Comparison of ENCODE assay signal across 8 cellular contexts in genomic region chr2:215311625-215312394, GRCh38. TPM values are rescaled to one million over a fixed set of nuclear protein-coding genes. Genes with fewer than 3 reads are reported as not detected.
DNase-seq lines count a peak whose midpoint lies in the region; ATAC-seq and TF ChIP-seq lines count a peak whose summit lies in the region.

Gene ATIC, plus strand, starts transcription at chr2:215312059. Its CDS starts 84 bp downstream, at chr2:215312143.

- H3K4me3 Mint-ChIP-seq in activated T-helper 2 cell treated with anti-CD3 and anti-CD28 coated beads, Interferon-gamma antibody, Interleukin-2, Interleukin-4, amounts not matched to agents 10 μg/mL and 5 μg/mL and 100 μg/mL, durations not matched to agents 14 hours and 24 hours and 36 hours (ENCODE audit: low read depth) = peak within 1 kb of the TSS; percentile 96
- H3K4me3 Mint-ChIP-seq in natural killer cell = peak within 1 kb of the TSS; percentile 87

- H3K4me3 ChIP-seq in LNCaP clone FGC (ENCODE audit: low read depth, low read length) = peak within 1 kb of the TSS; percentile 79
- H3K4me3 ChIP-seq in fibroblast of mammary gland (ENCODE audit: control insufficient read depth, low read depth, low read length) = peak within 1 kb of the TSS; percentile 86

- intact Hi-C loops in activated T-helper 2 cell treated with anti-CD3 and anti-CD28 coated beads, Interferon-gamma antibody, Interleukin-2, Interleukin-4, amounts not matched to agents 10 μg/mL and 5 μg/mL and 100 μg/mL, durations not matched to agents 14 hours and 24 hours and 36 hours (cut with micrococcal nuclease) = loop anchor here (1.0 to 10.0 kb wide), 4 partner anchors 39 to 503 kb away; partner anchors contain the start of genes BARD1 and FN1
- intact Hi-C loops in natural killer cell (cut with micrococcal nuclease) = no loop called here

- no peaks in the 10 kb centered on the region for H3K9me3 Mint-ChIP-seq in activated T-helper 2 cell treated with anti-CD3 and anti-CD28 coated beads, Interferon-gamma antibody, Interleukin-2, Interleukin-4, amounts not matched to agents 10 μg/mL and 5 μg/mL and 100 μg/mL, durations not matched to agents 14 hours and 24 hours and 36 hours
- H3K9me3 Mint-ChIP-seq in natural killer cell = no peaks in the 10 kb centered on the region

- POLR2A ChIA-PET in RWPE1 (lab: Yijun Ruan, JAX; ENCODE audit: low non-redundant PET) = interaction anchor here (0.6 to 0.7 kb wide), 5 partner anchors 43 to 284 kb away, joined by 3 to 12 read pairs (median 8); no protein-coding TSS in a partner anchor

- H3K27ac ChIP-seq in RWPE1 = peak within 1 kb of the TSS; percentile 79

- peak; percentile 97 for DNase-seq in Daoy (ENCODE audit: low read depth)
- peak; percentile 81 for DNase-seq in GOT3 (lab: John Stamatoyannopoulos, UW)
- peak; percentile 85 for DNase-seq in LNCaP clone FGC (ENCODE audit: low read depth)
- peak; percentile 90 for DNase-seq in RWPE1 (ENCODE audit: low spot score)
- peak; percentile 91 for DNase-seq in activated T-helper 2 cell treated with anti-CD3 and anti-CD28 coated beads, Interferon-gamma antibody, Interleukin-2, Interleukin-4, amounts not matched to agents 10 μg/mL and 5 μg/mL and 100 μg/mL, durations not matched to agents 14 hours and 24 hours and 36 hours (ENCODE audit: low spot score)
- DNase-seq in fibroblast of mammary gland (ENCODE audit: low read depth) = peak; percentile 88
- DNase-seq in natural killer cell = peak; percentile 82
- peak; percentile 89 for DNase-seq in stimulated activated naive CD4-positive, alpha-beta T cell treated with Interleukin-2 at 50 U/mL for 16 hours (lab: John Stamatoyannopoulos, UW)

- peaks cover 4% of the 10 kb centered on the region for H3K27me3 Mint-ChIP-seq in activated T-helper 2 cell treated with anti-CD3 and anti-CD28 coated beads, Interferon-gamma antibody, Interleukin-2, Interleukin-4, amounts not matched to agents 10 μg/mL and 5 μg/mL and 100 μg/mL, durations not matched to agents 14 hours and 24 hours and 36 hours (ENCODE audit: low read depth)
- H3K27me3 Mint-ChIP-seq in natural killer cell (ENCODE audit: low read depth in 2 of 2) = no peaks in the 10 kb centered on the region

- TF ChIP-seq CTCF in LNCaP clone FGC (IDR thresholded peaks at IDR 0.05; ENCODE audit: control insufficient read depth, extremely low read depth, insufficient read depth) = no peak
- TF ChIP-seq CTCF in RWPE1 (conservative IDR thresholded peaks at IDR 0.05; ENCODE audit: low read depth) = no peak
- no peak for TF ChIP-seq CTCF in fibroblast of mammary gland (conservative IDR thresholded peaks at IDR 0.05; ENCODE audit: control insufficient read depth, insufficient read depth, low read depth, low read length)
- TF ChIP-seq CTCF in natural killer cell (IDR thresholded peaks at IDR 0.05) = no peak

- peak within 1 kb of the TSS; percentile 93 for H3K27ac Mint-ChIP-seq in activated T-helper 2 cell treated with anti-CD3 and anti-CD28 coated beads, Interferon-gamma antibody, Interleukin-2, Interleukin-4, amounts not matched to agents 10 μg/mL and 5 μg/mL and 100 μg/mL, durations not matched to agents 14 hours and 24 hours and 36 hours
- peak within 1 kb of the TSS; percentile 60 to 87 for H3K27ac Mint-ChIP-seq in natural killer cell

- ATAC-seq in natural killer cell = peak; percentile 96 to 98 (median 97)

- H3K36me3 Mint-ChIP-seq in activated T-helper 2 cell treated with anti-CD3 and anti-CD28 coated beads, Interferon-gamma antibody, Interleukin-2, Interleukin-4, amounts not matched to agents 10 μg/mL and 5 μg/mL and 100 μg/mL, durations not matched to agents 14 hours and 24 hours and 36 hours (ENCODE audit: low read depth) = peaks cover 40% of the 10 kb centered on the region
- H3K36me3 Mint-ChIP-seq in natural killer cell = no peaks in the 10 kb centered on the region

- CTCF ChIA-PET in RWPE1 (lab: Yijun Ruan, JAX) = interaction anchor here (0.6 to 1.4 kb wide), 4 partner anchors 207 to 619 kb away, joined by 3 read pairs; no protein-coding TSS in a partner anchor

- H3K4me1 Mint-ChIP-seq in activated T-helper 2 cell treated with anti-CD3 and anti-CD28 coated beads, Interferon-gamma antibody, Interleukin-2, Interleukin-4, amounts not matched to agents 10 μg/mL and 5 μg/mL and 100 μg/mL, durations not matched to agents 14 hours and 24 hours and 36 hours (ENCODE audit: low read depth) = peaks cover 30% of the 10 kb centered on the region
- peaks cover 22 to 33% of the 10 kb centered on the region in 2 donors for H3K4me1 Mint-ChIP-seq in natural killer cell

RNA-seq across cellular contexts. Expression of gene ATIC, which starts in this region (rescaled TPM):
- total RNA-seq in Daoy (2014; rRNA removed; shearing (Covaris generic)) = 26.3 and 44.6 TPM in 2 replicates
- 284 and 296 TPM in 2 replicates for total RNA-seq in activated T-helper 2 cell treated with anti-CD3 and anti-CD28 coated beads, Interferon-gamma antibody, Interleukin-2, Interleukin-4, amounts not matched to agents 10 μg/mL and 5 μg/mL and 100 μg/mL, durations not matched to agents 14 hours and 24 hours and 36 hours
- total RNA-seq in natural killer cell = 10 to 100 TPM; 33.2 to 49.9 (median 44.5) TPM

Comparison
In these comparisons a context has a peak if more than half of its experiments do, and no peak if none do; other contexts are left out.
1. Peak in every context shown above with its lines: DNase-seq, ATAC-seq, H3K4me3 ChIP-seq and H3K27ac ChIP-seq.